Comparison of ENCODE assay signal across 18 cellular contexts in genomic region chr4:78379040-78379439, GRCh38.
DNase-seq lines count a peak whose midpoint lies in the region; ATAC-seq, FAIRE-seq and TF ChIP-seq lines count a peak whose summit lies in the region.
"Had no signal": no experiment of that assay in that cellular context is flagged by ENCODE, and none has a peak within 500 bp of the region (broad histone marks: within the 10 kb centered on the region; RNA-seq: fewer than 3 reads in every experiment).

No MANE protein-coding gene starts in this region.

- WGBS in GM23248 (ENCODE audit: low coverage in 1 of 2, low lambda C conversion rate in 2 of 2, missing lambda C conversion rate in 2 of 2), 2 experiments, result 85% methylated on average over 4 of the region's 4 CpGs
- 93% methylated on average over 4 of the region's 4 CpGs for WGBS in mesenchymal stem cell

- H2AFZ ChIP-seq in GM23248, result no peak overlapping the region
- no peak overlapping the region for H2AFZ ChIP-seq in PC-3 (ENCODE audit: low read length)
- no peak overlapping the region for H2AFZ ChIP-seq in mesenchymal stem cell (ENCODE audit: low read depth, low read length)
- H2AFZ ChIP-seq: PC-9 had no signal

- no peak overlapping the region for H4K8ac ChIP-seq in mesenchymal stem cell (ENCODE audit: low read length)

- H3K36me3 ChIP-seq in GM23248 (ENCODE audit: low read depth) (0 out of 2 replicates have a peak, but pooled peaks cover 7% of the 10 kb centered on the region), PC-3 (ENCODE audit: low read depth, low read length) (no peaks in the 10 kb centered on the region), bronchial epithelial cell (ENCODE audit: control insufficient read depth, insufficient read depth, low read length) (no peaks in the 10 kb centered on the region), mesenchymal stem cell (ENCODE audit: control insufficient read depth in 1 of 2, insufficient read depth in 2 of 2, low read depth in 1 of 2, low read length in 2 of 2) (peaks cover 0 to 20% of the 10 kb centered on the region in 2 experiments), vagina (no peaks in the 10 kb centered on the region), left lung (no peaks in the 10 kb centered on the region)
- no peaks in the 10 kb centered on the region for H3K36me3 ChIP-seq in CD4-positive, alpha-beta memory T cell (ENCODE audit: insufficient read depth, low read length)

- H2BK5ac ChIP-seq in mesenchymal stem cell (ENCODE audit: low read depth, low read length, poor library complexity, severe bottlenecking), result no peak overlapping the region

- H3K27me3 ChIP-seq in GM23248 (replicated peaks; ENCODE audit: insufficient read depth) (no peaks in the 10 kb centered on the region), PC-3 (ENCODE audit: low read length) (no peaks in the 10 kb centered on the region), bronchial epithelial cell (ENCODE audit: control insufficient read depth, insufficient read depth, low read length) (no peaks in the 10 kb centered on the region), mesenchymal stem cell (ENCODE audit: control insufficient read depth in 1 of 2, insufficient read depth in 1 of 2, low read length in 2 of 2) (no peaks in the 10 kb centered on the region), vagina (no peaks in the 10 kb centered on the region), left lung (no peaks in the 10 kb centered on the region)
- H3K27me3 ChIP-seq in CD4-positive, alpha-beta memory T cell (ENCODE audit: insufficient read depth, low read length), result no peaks in the 10 kb centered on the region
- H3K27me3 ChIP-seq: BE2C had no signal

- no peaks in the 10 kb centered on the region for H3K9me3 Mint-ChIP-seq in CD4-positive, alpha-beta memory T cell
- H3K9me3 Mint-ChIP-seq: CD8-positive, alpha-beta T cell had no signal

- H4K91ac ChIP-seq in mesenchymal stem cell (ENCODE audit: low read length), result no peak overlapping the region

- no peak overlapping the region for H3K23ac ChIP-seq in mesenchymal stem cell (ENCODE audit: low read length in 2 of 2)

- H3K14ac ChIP-seq in mesenchymal stem cell (ENCODE audit: low read length in 2 of 2), result no peak overlapping the region

- H3K9me2 ChIP-seq in GM23248 (ENCODE audit: insufficient read depth), result no peaks in the 10 kb centered on the region; the same call in 1 of the 2 replicates
- no peaks in the 10 kb centered on the region for H3K9me2 ChIP-seq in PC-3 (replicated peaks; ENCODE audit: low read length)

- H3K9ac ChIP-seq in GM23248 (no peak overlapping the region), PC-3 (ENCODE audit: low read length) (no peak overlapping the region), mesenchymal stem cell (ENCODE audit: low read length) (no peak overlapping the region)

- H3K4me1 Mint-ChIP-seq in CD4-positive, alpha-beta memory T cell, result no peaks in the 10 kb centered on the region

- no peak overlapping the region for H2BK15ac ChIP-seq in mesenchymal stem cell (ENCODE audit: low read depth, poor library complexity, severe bottlenecking)

- ATAC-seq in PC-3 (no peak; the same call in 1 of the 2 replicates), left lung (no peak)
- ATAC-seq: CD8-positive, alpha-beta T cell; Right ventricle myocardium inferior had no signal

- no peak overlapping the region for H3K4ac ChIP-seq in mesenchymal stem cell (ENCODE audit: low read depth in 1 of 2, low read length in 2 of 2)

- POLR2A ChIA-PET in PC-3 (lab: Charles Lee; ENCODE audit: unreplicated experiment), result no interaction called here
- POLR2A ChIA-PET in CD4-positive, alpha-beta memory T cell (lab: Charles Lee; ENCODE audit: partially characterized antibody), result no interaction called here

- H4K20me1 ChIP-seq in GM23248 (ENCODE audit: insufficient read depth), result no peaks in the 10 kb centered on the region
- H4K20me1 ChIP-seq in PC-3 (ENCODE audit: low read length), result no peaks in the 10 kb centered on the region

- no TSS peak for BruUV-seq in PC-3 (replicated peaks; lab: Mats Ljungman, UMichigan)

- no peak overlapping the region for H2BK12ac ChIP-seq in mesenchymal stem cell (ENCODE audit: low read length in 2 of 2)

- H3K36me3 Mint-ChIP-seq in CD4-positive, alpha-beta memory T cell, result no peaks in the 10 kb centered on the region
- H3K36me3 Mint-ChIP-seq: CD8-positive, alpha-beta T cell had no signal

- DNase-seq in GM23248 (peak; percentile 7), PC-3 (peak; percentile 5), bronchial epithelial cell (ENCODE audit: low read depth) (peak; percentile 68), mesenchymal stem cell (no peak), vagina (ENCODE audit: extremely low spot score in 2 of 2) (no peak), left lung (no peak), nucleus accumbens (lab: John Stamatoyannopoulos, UW) (no peak)
- no peak for DNase-seq in CD4-positive, alpha-beta memory T cell
- DNase-seq: BE2C; CD8-positive, alpha-beta T cell; EL; HCEC 1CT; NCI-H1092 treated with DMSO at 0.1 percent for 48 hours; NCI-H1694; NCI-H446; PC-9 had no signal

- no peak overlapping the region for H3K4me3 ChIP-seq in GM23248
- no peak overlapping the region for H3K4me3 ChIP-seq in PC-3 (ENCODE audit: low read length)
- no peak overlapping the region for H3K4me3 ChIP-seq in bronchial epithelial cell (ENCODE audit: low read depth, low read length)
- no peak overlapping the region for H3K4me3 ChIP-seq in mesenchymal stem cell (ENCODE audit: insufficient read depth in 1 of 2, low read depth in 1 of 2, low read length in 2 of 2)
- H3K4me3 ChIP-seq in CD4-positive, alpha-beta memory T cell (ENCODE audit: low read length in 2 of 2), result no peak overlapping the region
- no peak overlapping the region for H3K4me3 ChIP-seq in vagina
- H3K4me3 ChIP-seq in left lung, result no peak overlapping the region
- H3K4me3 ChIP-seq: PC-9, SK-N-MC had no signal

- peaks cover 2 to 4% of the 10 kb centered on the region in 2 donors for H3K27me3 Mint-ChIP-seq in CD4-positive, alpha-beta memory T cell

- CTCF ChIA-PET in PC-3 (lab: Charles Lee), result interaction anchor here (0.6 kb wide), 1 partner anchor 19 kb away, joined by 3 read pairs; no protein-coding TSS in a partner anchor
- CTCF ChIA-PET in CD4-positive, alpha-beta memory T cell (lab: Charles Lee; ENCODE audit: partially characterized antibody), result no interaction called here

- H3F3A ChIP-seq in GM23248 (ENCODE audit: insufficient read depth) (peaks cover 4% of the 10 kb centered on the region), PC-3 (ENCODE audit: low read length, unreplicated experiment) (no peaks in the 10 kb centered on the region)

- H3K27ac Mint-ChIP-seq in CD4-positive, alpha-beta memory T cell, result no peak overlapping the region
- H3K27ac Mint-ChIP-seq: CD8-positive, alpha-beta T cell had no signal

- no peak for FAIRE-seq in bronchial epithelial cell (lab: Jason Lieb, UNC)

- in situ Hi-C loops in GM23248 (cut with MboI), result no loop called here

- H3K9me3 ChIP-seq in GM23248 (ENCODE audit: low read depth) (no peaks in the 10 kb centered on the region), PC-3 (ENCODE audit: low read length) (no peaks in the 10 kb centered on the region), mesenchymal stem cell (ENCODE audit: control insufficient read depth, low read length) (no peaks in the 10 kb centered on the region), vagina (no peaks in the 10 kb centered on the region), left lung (no peaks in the 10 kb centered on the region)
- H3K9me3 ChIP-seq in CD4-positive, alpha-beta memory T cell (ENCODE audit: control insufficient read depth in 1 of 2, low read length in 2 of 2), result no peaks in the 10 kb centered on the region
- H3K9me3 ChIP-seq: BE2C had no signal

- H3K4me2 ChIP-seq in GM23248 (ENCODE audit: unreplicated experiment) (no peak overlapping the region), PC-3 (ENCODE audit: low read length) (peak overlapping the region; percentile 2; the same call in 1 of the 2 replicates), mesenchymal stem cell (ENCODE audit: low read length, poor library complexity, severe bottlenecking) (no peak overlapping the region)
- H3K4me2 ChIP-seq: PC-9 had no signal

- peak overlapping the region; percentile 84 for H2AK5ac ChIP-seq in mesenchymal stem cell (ENCODE audit: low read length, severe bottlenecking)

- H2BK120ac ChIP-seq in mesenchymal stem cell (ENCODE audit: low read depth, low read length), result no peak overlapping the region

- no peaks in the 10 kb centered on the region for H3K79me1 ChIP-seq in mesenchymal stem cell (replicated peaks; ENCODE audit: low read length, poor library complexity, severe bottlenecking)

- H3K27ac ChIP-seq in GM23248, result no peak overlapping the region
- H3K27ac ChIP-seq in PC-3 (ENCODE audit: low read length), result no peak overlapping the region
- H3K27ac ChIP-seq in mesenchymal stem cell (ENCODE audit: low read length, poor library complexity, severe bottlenecking), result no peak overlapping the region
- H3K27ac ChIP-seq in CD4-positive, alpha-beta memory T cell (ENCODE audit: low read depth, low read length), result no peak overlapping the region
- no peak overlapping the region for H3K27ac ChIP-seq in vagina
- no peak overlapping the region for H3K27ac ChIP-seq in left lung
- H3K27ac ChIP-seq: PC-9, SK-N-MC had no signal

- intact Hi-C loops in PC-3 (cut with micrococcal nuclease) (no loop called here), vagina (cut with DNase I) (no loop called here), left lung (cut with DNase I) (no loop called here)
- intact Hi-C loops in CD4-positive, alpha-beta memory T cell (cut with micrococcal nuclease), result no loop called here

- H3K4me1 ChIP-seq in GM23248 (ENCODE audit: insufficient read depth) (peaks cover 14% of the 10 kb centered on the region), PC-3 (ENCODE audit: insufficient read depth, low read length) (no peaks in the 10 kb centered on the region; the same call in 1 of the 2 replicates), mesenchymal stem cell (ENCODE audit: control insufficient read depth, insufficient read depth, low read depth, low read length) (peaks cover 3% of the 10 kb centered on the region), vagina (no peaks in the 10 kb centered on the region), left lung (peaks cover 0 to 5% of the 10 kb centered on the region in 2 donors)
- no peaks in the 10 kb centered on the region for H3K4me1 ChIP-seq in CD4-positive, alpha-beta memory T cell (ENCODE audit: insufficient read depth, low read length)
- H3K4me1 ChIP-seq: BE2C had no signal

- no peak for TF ChIP-seq POLR2A in vagina (IDR thresholded peaks at IDR 0.05)

- H3K4me3 Mint-ChIP-seq in CD4-positive, alpha-beta memory T cell, result no peak overlapping the region
- H3K4me3 Mint-ChIP-seq: CD8-positive, alpha-beta T cell had no signal

- no peak overlapping the region for H3K18ac ChIP-seq in mesenchymal stem cell (ENCODE audit: low read depth in 1 of 2, low read length in 2 of 2)

- TF ChIP-seq CTCF in PC-3 (conservative IDR thresholded peaks at IDR 0.05; ENCODE audit: low read depth, low read length) (no peak), bronchial epithelial cell (IDR thresholded peaks at IDR 0.05; ENCODE audit: insufficient read depth, low read length, severe bottlenecking) (no peak), vagina (IDR thresholded peaks at IDR 0.05) (no peak), left lung (IDR thresholded peaks at IDR 0.05) (no peak)

- H3K79me2 ChIP-seq in GM23248 (ENCODE audit: insufficient read depth) (no peaks in the 10 kb centered on the region), PC-3 (ENCODE audit: low read length) (no peaks in the 10 kb centered on the region)

Comparison
In these comparisons a context has a peak if more than half of its experiments do, and no peak if none do; other contexts are left out.
1. DNase-seq: peak in GM23248 (single experiment), PC-3 (single experiment) and bronchial epithelial cell (single experiment); none in mesenchymal stem cell (single experiment), CD4-positive, alpha-beta memory T cell (0 of 5), vagina (0 of 2), left lung (0 of 2) and nucleus accumbens (0 of 56).